Comparison of ENCODE assay signal across 11 cellular contexts in the genomic region with DNA sequence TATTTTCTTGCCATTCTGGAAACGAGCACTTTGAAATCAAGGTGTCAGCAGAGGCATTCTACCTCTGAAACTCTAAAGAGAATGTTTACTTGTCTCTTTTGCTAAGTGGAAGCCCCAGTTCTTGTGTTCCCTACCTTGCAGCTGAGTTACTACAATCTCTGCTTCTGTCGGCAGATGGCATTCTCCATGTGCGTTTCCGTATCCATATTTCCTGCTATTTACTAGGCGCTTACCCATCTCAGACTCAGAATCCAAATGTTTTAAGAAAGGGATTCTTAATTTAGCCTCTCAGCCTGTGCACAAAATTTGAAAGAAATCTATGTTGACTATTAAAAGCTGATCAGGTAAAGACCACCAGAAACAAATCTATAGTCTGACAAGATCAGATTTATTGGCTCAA.
DNase-seq lines count a peak whose midpoint lies in the region; ATAC-seq and TF ChIP-seq lines count a peak whose summit lies in the region.
"Had no signal": no experiment of that assay in that cellular context is flagged by ENCODE, and none has a peak within 500 bp of the region (broad histone marks: within the 10 kb centered on the region; RNA-seq: fewer than 3 reads in every experiment).

No MANE protein-coding gene starts in this region.

- DNase-seq in Ammon's horn (ENCODE audit: low spot score) (peak; percentile 48), IMR-90 (peak; percentile 0), cardiac fibroblast (ENCODE audit: low read depth in 2 of 2) (peak; percentile 1 to 6), medulla oblongata (ENCODE audit: extremely low spot score) (peak; percentile 4), hypothalamus (lab: John Stamatoyannopoulos, UW) (no peak), SIG-M5 treated with dmso at 0.1 percent for 504 hours (lab: John Stamatoyannopoulos, UW; ENCODE audit: unreplicated experiment) (no peak), ovary (no peak), OCI-M2 (lab: John Stamatoyannopoulos, UW; ENCODE audit: unreplicated experiment) (no peak)
- DNase-seq: cerebellar nuclear complex, MG63, testis had no signal

- POLR2A ChIA-PET in IMR-90 (lab: Charles Lee; ENCODE audit: unreplicated experiment) = no interaction called here

- ATAC-seq in IMR-90 (ENCODE audit: low read depth) = no peak

- H4K91ac ChIP-seq in IMR-90 (ENCODE audit: insufficient read depth, low read depth, low read length) = no peak overlapping the region

- H3K27ac ChIP-seq in IMR-90 (ENCODE audit: insufficient read depth, low read length) = no peak overlapping the region
- H3K27ac ChIP-seq in ovary = no peak overlapping the region
- H3K27ac ChIP-seq: testis had no signal

- no peak overlapping the region for H3K14ac ChIP-seq in IMR-90 (replicated peaks; ENCODE audit: low read depth, low read length)

- H3K4me2 ChIP-seq in IMR-90 (ENCODE audit: low read depth, low read length) = no peak overlapping the region

- H2BK120ac ChIP-seq in IMR-90 (ENCODE audit: low read depth, low read length) = no peak overlapping the region

- H3K4ac ChIP-seq in IMR-90 (ENCODE audit: low read depth, low read length) = no peak overlapping the region

- H2AFZ ChIP-seq in IMR-90 (replicated peaks; ENCODE audit: low read length, poor library complexity) = no peak overlapping the region

- H3K18ac ChIP-seq in IMR-90 (ENCODE audit: low read depth, low read length) = no peak overlapping the region

- no peak overlapping the region for H3K9ac ChIP-seq in IMR-90 (ENCODE audit: low read depth, low read length)

- CTCF ChIA-PET in IMR-90 (lab: Yijun Ruan, JAX) = interaction anchor here (0.6 to 1.0 kb wide), 2 partner anchors 331 to 333 kb away, joined by 3 read pairs; no protein-coding TSS in a partner anchor

- H2BK15ac ChIP-seq in IMR-90 (ENCODE audit: low read depth, low read length) = no peak overlapping the region

- WGBS in IMR-90 (ENCODE audit: extremely low coverage in 2 of 2, insufficient read length in 1 of 2), 2 experiments = 11% methylated on average over 1 of the region's 5 CpGs; no CpG with 5 or more reads in 1 of the 2 experiments
- 10 to 33% (median 15%) methylated on average over 5 of the region's 5 CpGs for WGBS in ovary, 3 donors

- intact Hi-C loops in IMR-90 (cut with micrococcal nuclease) (no loop called here), ovary (cut with DNase I) (no loop called here)

- no peak overlapping the region for H2BK20ac ChIP-seq in IMR-90 (ENCODE audit: low read depth, low read length)

- no peak for TF ChIP-seq POLR2A in IMR-90 (IDR thresholded peaks at IDR 0.05; ENCODE audit: low read depth, low read length)
- TF ChIP-seq POLR2A in ovary (IDR thresholded peaks at IDR 0.05) = no peak

- no peaks in the 10 kb centered on the region for H3K79me1 ChIP-seq in IMR-90 (ENCODE audit: low read depth in 1 of 2, low read length in 2 of 2)

- no peak overlapping the region for H2AK5ac ChIP-seq in IMR-90 (ENCODE audit: low read depth, low read length)

- H2BK5ac ChIP-seq in IMR-90 (ENCODE audit: low read depth, low read length, poor library complexity, severe bottlenecking) = no peak overlapping the region

- H3K36me3 ChIP-seq in IMR-90 (ENCODE audit: control insufficient read depth, insufficient read depth, low read length) = no peaks in the 10 kb centered on the region
- H3K36me3 ChIP-seq in ovary = peaks cover 2% of the 10 kb centered on the region
- H3K36me3 ChIP-seq: MG63 had no signal

- no TSS peak for BruUV-seq in IMR-90 (replicated peaks; lab: Mats Ljungman, UMichigan)

- no peak overlapping the region for H4K5ac ChIP-seq in IMR-90 (ENCODE audit: low read depth, low read length)

- H4K20me1 ChIP-seq in IMR-90 (ENCODE audit: insufficient read depth, low read length) = no peaks in the 10 kb centered on the region

- no peak overlapping the region for H3K23ac ChIP-seq in IMR-90 (ENCODE audit: low read depth, low read length)

- TF ChIP-seq CTCF in IMR-90 (conservative IDR thresholded peaks at IDR 0.05; ENCODE audit: low read depth, low read length) (0 out of 2 replicates have a peak, but pooled peaks have one; percentile 3), cardiac fibroblast (IDR thresholded peaks at IDR 0.05; ENCODE audit: low read depth, low read length) (no peak), ovary (IDR thresholded peaks at IDR 0.05) (no peak)

- H4K8ac ChIP-seq in IMR-90 (ENCODE audit: low read depth in 2 of 2, low read length in 2 of 2) = no peak overlapping the region

- H3K9me3 ChIP-seq in IMR-90 (ENCODE audit: control insufficient read depth, insufficient read depth, low read length) (no peaks in the 10 kb centered on the region), ovary (no peaks in the 10 kb centered on the region)
- H3K9me3 ChIP-seq: MG63, testis had no signal

- H3K4me1 ChIP-seq in IMR-90 (ENCODE audit: control insufficient read depth, insufficient read depth, low read length) = no peaks in the 10 kb centered on the region
- no peaks in the 10 kb centered on the region for H3K4me1 ChIP-seq in ovary (ENCODE audit: insufficient read depth)
- H3K4me1 ChIP-seq: testis had no signal

- dilution Hi-C loops in IMR-90 (cut with HindIII; ENCODE audit: low sequenced_read_pairs, unreplicated experiment) = no loop called here

- TF ChIP-seq EP300 in ovary (IDR thresholded peaks at IDR 0.05) = no peak

- H3K4me3 ChIP-seq in IMR-90 (ENCODE audit: insufficient read depth, low read depth, low read length) = no peak overlapping the region
- no peak overlapping the region for H3K4me3 ChIP-seq in cardiac fibroblast (replicated peaks in 1 of 2; ENCODE audit: low read depth in 2 of 2, low read length in 2 of 2)
- no peak overlapping the region for H3K4me3 ChIP-seq in ovary
- H3K4me3 ChIP-seq: MG63, testis had no signal

- H3K27me3 ChIP-seq in IMR-90 (ENCODE audit: control insufficient read depth, insufficient read depth, low read length) (no peaks in the 10 kb centered on the region), ovary (no peaks in the 10 kb centered on the region)
- H3K27me3 ChIP-seq: MG63, testis had no signal

- H2AK9ac ChIP-seq in IMR-90 (replicated peaks; ENCODE audit: low read depth, low read length, poor library complexity) = no peak overlapping the region

- no peaks in the 10 kb centered on the region for H3K9me1 ChIP-seq in IMR-90 (ENCODE audit: insufficient read depth, low read length)

- no peak overlapping the region for H3K56ac ChIP-seq in IMR-90 (ENCODE audit: extremely low read depth, insufficient read depth, low read length)

- in situ Hi-C loops in IMR-90 (cut with MboI; ENCODE audit: low sequenced_read_pairs) = no loop called here

- no peak for TF ChIP-seq RAD21 in IMR-90 (IDR thresholded peaks at IDR 0.05; ENCODE audit: low read length)

TF ChIP-seq in IMR-90, 13 proteins besides CTCF, POLR2A, EP300 and RAD21:
- no peak for TF ChIP-seq RFX5 (IDR thresholded peaks at IDR 0.05; ENCODE audit: low read depth, low read length)
- TF ChIP-seq ELK1 (IDR thresholded peaks at IDR 0.05; ENCODE audit: borderline replicate concordance, low read depth, low read length) = no peak
- no peak for TF ChIP-seq CHD1 (IDR thresholded peaks at IDR 0.05; ENCODE audit: low read depth, low read length)
- no peak for TF ChIP-seq MAZ (IDR thresholded peaks at IDR 0.05; ENCODE audit: borderline replicate concordance, low read depth, low read length)
- no peak for TF ChIP-seq FOS (IDR thresholded peaks at IDR 0.05; ENCODE audit: low read depth, low read length)
- TF ChIP-seq, protein P1, sequence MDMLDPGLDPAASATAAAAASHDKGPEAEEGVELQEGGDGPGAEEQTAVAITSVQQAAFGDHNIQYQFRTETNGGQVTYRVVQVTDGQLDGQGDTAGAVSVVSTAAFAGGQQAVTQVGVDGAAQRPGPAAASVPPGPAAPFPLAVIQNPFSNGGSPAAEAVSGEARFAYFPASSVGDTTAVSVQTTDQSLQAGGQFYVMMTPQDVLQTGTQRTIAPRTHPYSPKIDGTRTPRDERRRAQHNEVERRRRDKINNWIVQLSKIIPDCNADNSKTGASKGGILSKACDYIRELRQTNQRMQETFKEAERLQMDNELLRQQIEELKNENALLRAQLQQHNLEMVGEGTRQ (IDR thresholded peaks at IDR 0.05; ENCODE audit: low read depth, low read length) = no peak
- no peak for TF ChIP-seq MAFK (IDR thresholded peaks at IDR 0.05; ENCODE audit: low read depth, low read length)
- no peak for TF ChIP-seq BHLHE40 (IDR thresholded peaks at IDR 0.05; ENCODE audit: low read depth, low read length)
- TF ChIP-seq NFE2L2 (IDR thresholded peaks at IDR 0.05; ENCODE audit: low read depth, low read length) = no peak

Comparison
In these comparisons a context has a peak if more than half of its experiments do, and no peak if none do; other contexts are left out.
1. DNase-seq: peak in Ammon's horn (single experiment), IMR-90 (single experiment), cardiac fibroblast (2 of 2) and medulla oblongata (single experiment); none in hypothalamus (0 of 51), SIG-M5 treated with dmso at 0.1 percent for 504 hours (single experiment), ovary (0 of 5) and OCI-M2 (single experiment).